ENCODE assay signal across 9 cellular contexts in genomic region chr2:133456971-133457370, GRCh38.
"Had no signal": no experiment of that assay in that cellular context is flagged by ENCODE, and none has a peak within 500 bp of the region (broad histone marks: within the 10 kb centered on the region; RNA-seq: fewer than 3 reads in every experiment).

No MANE protein-coding gene starts in this region.

- H3K36me3 ChIP-seq: HAP-1 had no signal

- H3K4me3 ChIP-seq: GM23248, HAP-1, K562 had no signal

- H3K4me1 ChIP-seq: HAP-1 had no signal

- ATAC-seq: HCT116, HepG2, K562 had no signal

- DNase-seq: GM23248, GOT3, H7, HFFc6, KG1 had no signal
